Comparison of ENCODE assay signal across 1 cellular context in genomic region chr10:71748671-71749191, GRCh38.
TF ChIP-seq lines count a peak whose summit lies in the region.

No MANE protein-coding gene starts in this region.

TF ChIP-seq in K562, 482 proteins besides CTCF, POLR2A, EP300 and RAD21 (continued from another document and continues in another):
- TF ChIP-seq PBX2 (CRISPR knock-in tag; IDR thresholded peaks at IDR 0.05; ENCODE audit: low read depth) (no peak), PBX2 (tag; conservative IDR thresholded peaks at IDR 0.05; ENCODE audit: low read depth) (no peak), DPF2 (IDR thresholded peaks at IDR 0.05) (no peak), MBD1 (CRISPR knock-in tag; IDR thresholded peaks at IDR 0.05) (no peak), LARP7 (IDR thresholded peaks at IDR 0.05) (no peak), PATZ1 (CRISPR knock-in tag; IDR thresholded peaks at IDR 0.05; ENCODE audit: borderline replicate concordance) (no peak; the same call in 1 of the 2 replicates), ELK1 (CRISPR knock-in tag; IDR thresholded peaks at IDR 0.05) (no peak), HNRNPH1 (optimal IDR thresholded peaks at IDR 0.05; ENCODE audit: low read depth, low read length) (no peak), HDGF (IDR thresholded peaks at IDR 0.05) (0 out of 2 replicates have a peak, but pooled peaks have one; percentile 33), THRA (IDR thresholded peaks at IDR 0.05) (no peak), SAFB2 (IDR thresholded peaks at IDR 0.05; ENCODE audit: borderline replicate concordance, low read depth, low read length, severe bottlenecking) (no peak), SETDB1 (IDR thresholded peaks at IDR 0.05; ENCODE audit: low read length) (no peak), BCL6 (CRISPR knock-in tag; IDR thresholded peaks at IDR 0.05) (peak; percentile 55; the same call in 1 of the 2 replicates), MCM5 (IDR thresholded peaks at IDR 0.05; ENCODE audit: low read depth) (no peak), GATA2 (CRISPR knock-in tag; IDR thresholded peaks at IDR 0.05) (no peak), SPI1 (IDR thresholded peaks at IDR 0.05; ENCODE audit: borderline replicate concordance, low read depth, low read length) (peak; percentile 83), EGR1 (conservative IDR thresholded peaks at IDR 0.05) (no peak), CBX1 (IDR thresholded peaks at IDR 0.05; ENCODE audit: low read depth) (no peak), ZNF644 (tag; IDR thresholded peaks at IDR 0.05; ENCODE audit: low read depth) (no peak), EZH2 (IDR thresholded peaks at IDR 0.05; ENCODE audit: borderline replicate concordance, low read depth, low read length) (no peak), ZNF280A (IDR thresholded peaks at IDR 0.05; ENCODE audit: low read depth, partially characterized antibody) (no peak), CTBP1 (IDR thresholded peaks at IDR 0.05; ENCODE audit: borderline replicate concordance) (peak; percentile 72; the same call in 1 of the 2 replicates), TSC22D4 (tag; IDR thresholded peaks at IDR 0.05) (no peak), GTF2A2 (tag; IDR thresholded peaks at IDR 0.05) (no peak), NFYB (IDR thresholded peaks at IDR 0.05; ENCODE audit: extremely low read depth, insufficient read length) (no peak)
- TF ChIP-seq, protein P1, sequence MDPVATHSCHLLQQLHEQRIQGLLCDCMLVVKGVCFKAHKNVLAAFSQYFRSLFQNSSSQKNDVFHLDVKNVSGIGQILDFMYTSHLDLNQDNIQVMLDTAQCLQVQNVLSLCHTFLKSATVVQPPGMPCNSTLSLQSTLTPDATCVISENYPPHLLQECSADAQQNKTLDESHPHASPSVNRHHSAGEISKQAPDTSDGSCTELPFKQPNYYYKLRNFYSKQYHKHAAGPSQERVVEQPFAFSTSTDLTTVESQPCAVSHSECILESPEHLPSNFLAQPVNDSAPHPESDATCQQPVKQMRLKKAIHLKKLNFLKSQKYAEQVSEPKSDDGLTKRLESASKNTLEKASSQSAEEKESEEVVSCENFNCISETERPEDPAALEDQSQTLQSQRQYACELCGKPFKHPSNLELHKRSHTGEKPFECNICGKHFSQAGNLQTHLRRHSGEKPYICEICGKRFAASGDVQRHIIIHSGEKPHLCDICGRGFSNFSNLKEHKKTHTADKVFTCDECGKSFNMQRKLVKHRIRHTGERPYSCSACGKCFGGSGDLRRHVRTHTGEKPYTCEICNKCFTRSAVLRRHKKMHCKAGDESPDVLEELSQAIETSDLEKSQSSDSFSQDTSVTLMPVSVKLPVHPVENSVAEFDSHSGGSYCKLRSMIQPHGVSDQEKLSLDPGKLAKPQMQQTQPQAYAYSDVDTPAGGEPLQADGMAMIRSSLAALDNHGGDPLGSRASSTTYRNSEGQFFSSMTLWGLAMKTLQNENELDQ (CRISPR knock-in tag; IDR thresholded peaks at IDR 0.05; ENCODE audit: borderline replicate concordance): no peak
- TF ChIP-seq, protein P2, sequence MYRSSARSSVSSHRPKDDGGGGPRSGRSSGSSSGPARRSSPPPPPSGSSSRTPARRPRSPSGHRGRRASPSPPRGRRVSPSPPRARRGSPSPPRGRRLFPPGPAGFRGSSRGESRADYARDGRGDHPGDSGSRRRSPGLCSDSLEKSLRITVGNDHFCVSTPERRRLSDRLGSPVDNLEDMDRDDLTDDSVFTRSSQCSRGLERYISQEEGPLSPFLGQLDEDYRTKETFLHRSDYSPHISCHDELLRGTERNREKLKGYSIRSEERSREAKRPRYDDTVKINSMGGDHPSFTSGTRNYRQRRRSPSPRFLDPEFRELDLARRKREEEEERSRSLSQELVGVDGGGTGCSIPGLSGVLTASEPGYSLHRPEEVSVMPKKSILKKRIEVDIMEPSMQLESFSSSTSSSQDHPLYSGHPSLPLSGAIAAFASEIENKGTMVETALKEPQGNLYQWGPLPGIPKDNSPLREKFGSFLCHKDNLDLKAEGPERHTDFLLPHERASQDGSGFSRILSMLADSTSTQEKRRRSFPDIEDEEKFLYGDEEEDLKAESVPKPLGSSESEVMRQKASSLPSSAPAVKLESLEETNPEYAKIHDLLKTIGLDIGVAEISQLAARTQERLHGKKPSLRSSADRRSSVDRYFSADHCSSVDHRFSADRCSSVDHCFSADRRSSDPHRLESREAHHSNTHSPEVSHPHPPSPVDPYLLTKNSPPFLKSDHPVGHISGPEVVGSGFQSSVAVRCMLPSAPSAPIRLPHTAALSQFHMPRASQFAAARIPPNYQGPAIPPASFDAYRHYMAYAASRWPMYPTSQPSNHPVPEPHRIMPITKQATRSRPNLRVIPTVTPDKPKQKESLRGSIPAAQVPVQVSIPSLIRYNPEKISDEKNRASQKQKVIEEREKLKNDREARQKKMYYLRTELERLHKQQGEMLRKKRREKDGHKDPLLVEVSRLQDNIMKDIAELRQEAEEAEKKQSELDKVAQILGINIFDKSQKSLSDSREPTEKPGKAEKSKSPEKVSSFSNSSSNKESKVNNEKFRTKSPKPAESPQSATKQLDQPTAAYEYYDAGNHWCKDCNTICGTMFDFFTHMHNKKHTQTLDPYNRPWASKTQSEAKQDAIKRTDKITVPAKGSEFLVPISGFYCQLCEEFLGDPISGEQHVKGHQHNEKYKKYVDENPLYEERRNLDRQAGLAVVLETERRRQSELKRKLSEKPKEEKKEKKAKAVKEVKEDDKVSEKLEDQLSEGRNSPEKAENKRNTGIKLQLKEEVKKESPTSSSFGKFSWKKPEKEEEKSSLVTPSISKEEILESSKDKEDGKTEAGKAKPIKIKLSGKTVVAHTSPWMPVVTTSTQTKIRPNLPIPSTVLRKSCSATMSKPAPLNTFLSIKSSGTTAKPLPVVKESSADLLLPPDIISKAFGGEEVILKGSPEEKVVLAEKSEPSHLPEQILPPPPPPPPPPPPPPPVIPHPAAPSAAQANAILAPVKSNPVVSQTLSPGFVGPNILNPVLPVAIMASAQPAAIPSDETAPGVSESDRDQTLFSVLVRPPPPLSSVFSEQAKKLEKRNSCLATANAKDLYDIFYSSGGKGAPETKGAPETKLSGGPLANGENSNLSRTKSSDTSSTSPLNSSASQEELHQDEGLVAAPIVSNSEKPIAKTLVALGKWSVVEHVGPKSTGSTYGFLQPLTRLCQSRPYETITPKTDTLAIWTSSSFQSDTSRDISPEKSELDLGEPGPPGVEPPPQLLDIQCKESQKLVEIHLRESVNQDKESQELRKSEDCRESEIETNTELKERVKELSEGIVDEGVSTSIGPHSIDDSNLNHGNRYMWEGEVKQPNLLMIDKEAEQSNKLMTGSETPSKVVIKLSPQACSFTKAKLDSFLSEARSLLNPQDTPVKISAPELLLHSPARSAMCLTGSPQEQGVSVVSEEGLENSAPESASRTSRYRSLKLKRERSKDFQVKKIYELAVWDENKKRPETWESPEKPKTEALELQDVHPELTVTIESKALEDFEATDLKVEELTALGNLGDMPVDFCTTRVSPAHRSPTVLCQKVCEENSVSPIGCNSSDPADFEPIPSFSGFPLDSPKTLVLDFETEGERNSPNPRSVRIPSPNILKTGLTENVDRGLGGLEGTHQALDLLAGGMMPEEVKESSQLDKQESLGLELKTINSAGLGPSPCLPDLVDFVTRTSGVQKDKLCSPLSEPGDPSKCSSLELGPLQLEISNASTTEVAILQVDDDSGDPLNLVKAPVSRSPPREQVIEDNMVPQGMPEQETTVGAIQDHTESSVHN (IDR thresholded peaks at IDR 0.05; ENCODE audit: borderline replicate concordance in 1 of 2, low read depth in 1 of 2): no peak
- TF ChIP-seq, protein P3, sequence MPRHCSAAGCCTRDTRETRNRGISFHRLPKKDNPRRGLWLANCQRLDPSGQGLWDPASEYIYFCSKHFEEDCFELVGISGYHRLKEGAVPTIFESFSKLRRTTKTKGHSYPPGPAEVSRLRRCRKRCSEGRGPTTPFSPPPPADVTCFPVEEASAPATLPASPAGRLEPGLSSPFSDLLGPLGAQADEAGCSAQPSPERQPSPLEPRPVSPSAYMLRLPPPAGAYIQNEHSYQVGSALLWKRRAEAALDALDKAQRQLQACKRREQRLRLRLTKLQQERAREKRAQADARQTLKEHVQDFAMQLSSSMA (CRISPR knock-in tag; IDR thresholded peaks at IDR 0.05): no peak
- TF ChIP-seq, protein P4, sequence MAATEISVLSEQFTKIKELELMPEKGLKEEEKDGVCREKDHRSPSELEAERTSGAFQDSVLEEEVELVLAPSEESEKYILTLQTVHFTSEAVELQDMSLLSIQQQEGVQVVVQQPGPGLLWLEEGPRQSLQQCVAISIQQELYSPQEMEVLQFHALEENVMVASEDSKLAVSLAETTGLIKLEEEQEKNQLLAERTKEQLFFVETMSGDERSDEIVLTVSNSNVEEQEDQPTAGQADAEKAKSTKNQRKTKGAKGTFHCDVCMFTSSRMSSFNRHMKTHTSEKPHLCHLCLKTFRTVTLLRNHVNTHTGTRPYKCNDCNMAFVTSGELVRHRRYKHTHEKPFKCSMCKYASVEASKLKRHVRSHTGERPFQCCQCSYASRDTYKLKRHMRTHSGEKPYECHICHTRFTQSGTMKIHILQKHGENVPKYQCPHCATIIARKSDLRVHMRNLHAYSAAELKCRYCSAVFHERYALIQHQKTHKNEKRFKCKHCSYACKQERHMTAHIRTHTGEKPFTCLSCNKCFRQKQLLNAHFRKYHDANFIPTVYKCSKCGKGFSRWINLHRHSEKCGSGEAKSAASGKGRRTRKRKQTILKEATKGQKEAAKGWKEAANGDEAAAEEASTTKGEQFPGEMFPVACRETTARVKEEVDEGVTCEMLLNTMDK (IDR thresholded peaks at IDR 0.05; ENCODE audit: borderline replicate concordance, insufficient read depth, low read depth, low read length, poor library complexity, severe bottlenecking): peak; percentile 4
